ENCODE assay signal across 1 cellular context in genomic region chr12:95266250-95266649, GRCh38.
TF ChIP-seq lines count a peak whose summit lies in the region.

No MANE protein-coding gene starts in this region.

TF ChIP-seq in HepG2, 621 proteins besides CTCF, POLR2A, EP300 and RAD21:
- TF ChIP-seq ZNF879 (CRISPR knock-in tag; IDR thresholded peaks at IDR 0.05) (no peak), ZHX1 (CRISPR knock-in tag; IDR thresholded peaks at IDR 0.05; ENCODE audit: low read depth) (no peak), ZNF598 (CRISPR knock-in tag; IDR thresholded peaks at IDR 0.05; ENCODE audit: borderline replicate concordance) (no peak), JARID2 (CRISPR knock-in tag; IDR thresholded peaks at IDR 0.05; ENCODE audit: insufficient replicate concordance) (no peak), ARHGAP35 (CRISPR knock-in tag; IDR thresholded peaks at IDR 0.05; ENCODE audit: borderline replicate concordance) (no peak), ZNF709 (CRISPR knock-in tag; IDR thresholded peaks at IDR 0.05) (no peak), ARID5B (CRISPR knock-in tag; IDR thresholded peaks at IDR 0.05) (no peak), CENPX (CRISPR knock-in tag; IDR thresholded peaks at IDR 0.05) (no peak), NFATC3 (CRISPR knock-in tag; IDR thresholded peaks at IDR 0.05) (no peak), PHF21A (CRISPR knock-in tag; IDR thresholded peaks at IDR 0.05) (no peak), SAFB2 (CRISPR knock-in tag; IDR thresholded peaks at IDR 0.05; ENCODE audit: borderline replicate concordance, low read depth) (no peak), SKI (IDR thresholded peaks at IDR 0.05; ENCODE audit: partially characterized antibody) (no peak), SP5 (CRISPR knock-in tag; IDR thresholded peaks at IDR 0.05; ENCODE audit: borderline replicate concordance, low read depth) (no peak), ZNF225 (CRISPR knock-in tag; IDR thresholded peaks at IDR 0.05) (no peak), ZFP91 (CRISPR knock-in tag; IDR thresholded peaks at IDR 0.05; ENCODE audit: borderline replicate concordance) (no peak), FLYWCH1 (CRISPR knock-in tag; IDR thresholded peaks at IDR 0.05) (no peak)
TF ChIP-seq in HepG2: peak in this region for 0.
